Comparison of ENCODE assay signal across 9 cellular contexts in the genomic region with DNA sequence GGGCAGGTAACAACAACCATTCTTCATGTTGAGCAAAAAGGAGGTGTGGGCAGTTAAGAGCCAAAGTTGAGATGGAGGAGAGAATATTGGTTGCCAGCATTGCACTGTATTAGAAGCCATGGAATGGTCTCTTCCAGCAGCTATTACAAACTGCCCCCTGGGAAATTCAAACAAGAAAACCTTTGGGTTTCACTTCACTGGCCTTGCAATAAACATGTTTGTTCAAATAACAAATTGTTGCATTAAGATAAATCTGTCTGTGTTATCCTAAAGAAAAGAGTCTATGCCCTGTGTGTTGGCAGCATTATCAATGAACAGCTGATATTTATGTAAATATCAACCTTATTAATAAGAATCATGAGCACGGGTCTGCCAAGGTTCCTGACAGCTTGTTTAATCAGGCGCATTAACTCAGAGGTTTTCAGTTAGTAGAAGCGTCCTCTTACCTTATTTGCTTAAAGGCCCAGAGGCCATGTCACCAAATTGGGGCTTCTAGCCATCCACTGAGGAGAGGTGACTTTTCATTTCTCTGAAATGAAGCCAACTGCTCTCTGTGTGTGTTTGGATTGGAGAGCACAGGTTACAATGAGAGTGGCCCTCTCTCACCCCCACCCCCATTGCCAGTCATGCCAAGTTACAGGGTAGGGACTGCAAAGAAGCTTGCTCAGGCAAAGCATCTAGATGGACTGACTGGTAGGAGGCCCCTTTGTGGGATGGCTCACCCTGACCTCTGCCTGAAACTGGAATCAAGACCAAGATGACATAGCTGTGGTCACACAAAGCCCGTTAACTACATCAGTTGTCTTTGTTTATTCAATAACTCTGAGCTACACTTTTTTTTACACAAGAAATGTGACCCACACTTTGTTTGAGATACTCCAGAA. TPM values are rescaled to one million over a fixed set of nuclear protein-coding genes. Genes with fewer than 3 reads are reported as not detected.
A peak's percentile ranks its signal among the peaks of the same experiment; 100 is the strongest.
DNase-seq lines count a peak whose midpoint lies in the region; ATAC-seq and TF ChIP-seq lines count a peak whose summit lies in the region.
"Had no signal": no experiment of that assay in that cellular context is flagged by ENCODE, and none has a peak within 500 bp of the region (broad histone marks: within the 10 kb centered on the region; RNA-seq: fewer than 3 reads in every experiment).

No MANE protein-coding gene starts in this region.

- H3K27me3 Mint-ChIP-seq in natural killer cell treated with Interleukin-12 subunit alpha and Interleukin-12 subunit beta and Interleukin-15 and Interleukin-18, amount 100 ng/mL, for 72 hours: no peaks in the 10 kb centered on the region
- no peaks in the 10 kb centered on the region for H3K27me3 Mint-ChIP-seq in natural killer cell (ENCODE audit: low read depth in 2 of 2)
- H3K27me3 Mint-ChIP-seq: dendritic cell treated with granulocyte-macrophage colony-stimulating factor and Interleukin-4, amounts not matched to agents 40 ng/mL and 50 ng/mL, for 4 days had no signal

- H3K36me3 Mint-ChIP-seq in natural killer cell treated with Interleukin-12 subunit alpha and Interleukin-12 subunit beta and Interleukin-15 and Interleukin-18, amount 100 ng/mL, for 72 hours: peaks cover 8% of the 10 kb centered on the region
- H3K36me3 Mint-ChIP-seq in natural killer cell: no peaks in the 10 kb centered on the region

- peaks cover 3% of the 10 kb centered on the region for H3K4me1 ChIP-seq in right cardiac atrium (ENCODE audit: control insufficient read depth, insufficient read depth, low read length)

- WGBS in right cardiac atrium: 84% methylated on average over 4 of the region's 4 CpGs
- 66 to 70% methylated on average over 4 of the region's 4 CpGs for WGBS in lower leg skin, 2 donors

- intact Hi-C loops in natural killer cell (cut with micrococcal nuclease) (no loop called here), right cardiac atrium (cut with DNase I) (no loop called here), lower leg skin (cut with DNase I; ENCODE audit: low total_unique reads) (no loop called here)

- H3K27me3 ChIP-seq in right cardiac atrium (ENCODE audit: control insufficient read depth, insufficient read depth): no peaks in the 10 kb centered on the region

- H3K27ac Mint-ChIP-seq in natural killer cell treated with Interleukin-12 subunit alpha and Interleukin-12 subunit beta and Interleukin-15 and Interleukin-18, amount 100 ng/mL, for 72 hours: peak overlapping the region; percentile 82 to 92
- no peak overlapping the region for H3K27ac Mint-ChIP-seq in natural killer cell
- H3K27ac Mint-ChIP-seq: dendritic cell treated with granulocyte-macrophage colony-stimulating factor and Interleukin-4, amounts not matched to agents 40 ng/mL and 50 ng/mL, for 4 days had no signal

- H3K4me3 Mint-ChIP-seq in natural killer cell treated with Interleukin-12 subunit alpha and Interleukin-12 subunit beta and Interleukin-15 and Interleukin-18, amount 100 ng/mL, for 72 hours: no peak overlapping the region
- no peak overlapping the region for H3K4me3 Mint-ChIP-seq in natural killer cell
- H3K4me3 Mint-ChIP-seq: dendritic cell treated with granulocyte-macrophage colony-stimulating factor and Interleukin-4, amounts not matched to agents 40 ng/mL and 50 ng/mL, for 4 days had no signal

- H3K4me1 Mint-ChIP-seq in natural killer cell treated with Interleukin-12 subunit alpha and Interleukin-12 subunit beta and Interleukin-15 and Interleukin-18, amount 100 ng/mL, for 72 hours (ENCODE audit: low read depth in 2 of 2): peaks cover 16 to 28% of the 10 kb centered on the region in 2 donors
- no peaks in the 10 kb centered on the region for H3K4me1 Mint-ChIP-seq in natural killer cell

- H3K9me3 Mint-ChIP-seq in natural killer cell treated with Interleukin-12 subunit alpha and Interleukin-12 subunit beta and Interleukin-15 and Interleukin-18, amount 100 ng/mL, for 72 hours: peaks cover 3% of the 10 kb centered on the region
- no peaks in the 10 kb centered on the region for H3K9me3 Mint-ChIP-seq in natural killer cell
- H3K9me3 Mint-ChIP-seq: dendritic cell treated with granulocyte-macrophage colony-stimulating factor and Interleukin-4, amounts not matched to agents 40 ng/mL and 50 ng/mL, for 4 days had no signal

- peak in 1 of 2 donors; percentile 64 for ATAC-seq in natural killer cell treated with Interleukin-12 subunit alpha and Interleukin-12 subunit beta and Interleukin-15 and Interleukin-18, amount 100 ng/mL, for 72 hours
- ATAC-seq in natural killer cell (no peak), HG02943 (IDR thresholded peaks at IDR 0.05; ENCODE audit: low read depth, unreplicated experiment) (peak; percentile 85), right cardiac atrium (peak in 1 of 2 donors; percentile 32)

- H3K4me3 ChIP-seq in right cardiac atrium (ENCODE audit: low read length) (no peak overlapping the region), lower leg skin (ENCODE audit: low read depth, poor library complexity, severe bottlenecking) (no peak overlapping the region)

- no peak for TF ChIP-seq CTCF in natural killer cell (IDR thresholded peaks at IDR 0.05)
- TF ChIP-seq CTCF in lower leg skin (IDR thresholded peaks at IDR 0.05): no peak

- H3K9me3 ChIP-seq in right cardiac atrium (ENCODE audit: control insufficient read depth, low read length): no peaks in the 10 kb centered on the region

- peak overlapping the region; percentile 94 for H3K27ac ChIP-seq in right cardiac atrium (ENCODE audit: low read length)

- no peak for TF ChIP-seq POLR2A in lower leg skin (IDR thresholded peaks at IDR 0.05)

- no peak for DNase-seq in natural killer cell treated with Interleukin-12 subunit alpha and Interleukin-12 subunit beta and Interleukin-15 and Interleukin-18, amount 100 ng/mL, for 72 hours (ENCODE audit: low spot score)
- DNase-seq in natural killer cell (no peak), NCI-H2196 treated with DMSO at 0.1 percent for 48 hours (lab: John Stamatoyannopoulos, UW; ENCODE audit: unreplicated experiment) (peak; percentile 73), right cardiac atrium (no peak), NCI-H82 treated with DMSO at 0.1 percent for 48 hours (lab: John Stamatoyannopoulos, UW; ENCODE audit: unreplicated experiment) (no peak), lower leg skin (ENCODE audit: low spot score in 2 of 2) (no peak)
- no peak for DNase-seq in stimulated activated CD4-positive, alpha-beta T cell treated with anti-CD3 and anti-CD28 coated beads, Interleukin-4, amount 100 ng/mL, for 4 hours

RNA-seq across cellular contexts. Expression of a gene that starts 10.5 kb away (rescaled TPM):
- total RNA-seq in natural killer cell treated with Interleukin-12 subunit alpha and Interleukin-12 subunit beta and Interleukin-15 and Interleukin-18, amount 100 ng/mL, for 72 hours: under 1 TPM in 1 of 2 donors, not detected in 1; 0.19 TPM
- total RNA-seq in natural killer cell: under 1 TPM in 1 of 3 donors, not detected in 2; 0.12 TPM
- 10 to 100 TPM; 53.6 to 88.3 (median 68.7) TPM for total RNA-seq in right cardiac atrium
- polyA plus RNA-seq in right cardiac atrium: 42.2 TPM
- total RNA-seq in lower leg skin: 10 to 100 TPM; 17.5 to 33.9 (median 22.1) TPM

Comparison
In these comparisons a context has a peak if more than half of its experiments do, and no peak if none do; other contexts are left out.
1. H3K27ac Mint-ChIP-seq: peak in natural killer cell treated with Interleukin-12 subunit alpha and Interleukin-12 subunit beta and Interleukin-15 and Interleukin-18, amount 100 ng/mL, for 72 hours (2 of 2); none in natural killer cell (0 of 2).
2. RNA of a gene that starts 10.5 kb away (total RNA-seq): 53.6 to 88.3 TPM in right cardiac atrium and 17.5 to 33.9 TPM in lower leg skin; 0.19 TPM in natural killer cell treated with Interleukin-12 subunit alpha and Interleukin-12 subunit beta and Interleukin-15 and Interleukin-18, amount 100 ng/mL, for 72 hours and 0.12 TPM in natural killer cell; every median in the first group is over 10 times any median in the second.